Comparison of ENCODE assay signal across 9 cellular contexts in genomic region chr6:52543729-52544324, GRCh38. TPM values are rescaled to one million over a fixed set of nuclear protein-coding genes. Genes with fewer than 3 reads are reported as not detected.
DNase-seq lines count a peak whose midpoint lies in the region; ATAC-seq and TF ChIP-seq lines count a peak whose summit lies in the region.
"Had no signal": no experiment of that assay in that cellular context is flagged by ENCODE, and none has a peak within 500 bp of the region (broad histone marks: within the 10 kb centered on the region; RNA-seq: fewer than 3 reads in every experiment).

No MANE protein-coding gene starts in this region.

- 56 to 82% (median 65%) methylated on average over 7 of the region's 7 CpGs for WGBS in spleen, 5 donors

- H3K4me3 Mint-ChIP-seq in HFFc6, result peak overlapping the region; percentile 82
- H3K4me3 Mint-ChIP-seq in activated CD4-positive, alpha-beta T cell treated with anti-CD3 and anti-CD28 coated beads for 36 hours, result no peak overlapping the region
- no peak overlapping the region for H3K4me3 Mint-ChIP-seq in activated CD8-positive, alpha-beta T cell treated with anti-CD3 and anti-CD28 coated beads, Interleukin-2, amount 10 ng/mL, durations not matched to agents 7 days and 5 days

- no peak for TF ChIP-seq CTCF in HFFc6 (IDR thresholded peaks at IDR 0.05)
- TF ChIP-seq CTCF in ascending aorta (IDR thresholded peaks at IDR 0.05), result no peak
- TF ChIP-seq CTCF in spleen (IDR thresholded peaks at IDR 0.05 in 8 of 11, conservative IDR thresholded peaks at IDR 0.05 in 3 of 11), result no peak

- H3K27ac Mint-ChIP-seq in HFFc6, result peak overlapping the region; percentile 95
- H3K27ac Mint-ChIP-seq in activated CD4-positive, alpha-beta T cell treated with anti-CD3 and anti-CD28 coated beads for 36 hours, result no peak overlapping the region
- H3K27ac Mint-ChIP-seq in activated CD8-positive, alpha-beta T cell treated with anti-CD3 and anti-CD28 coated beads, Interleukin-2, amount 10 ng/mL, durations not matched to agents 7 days and 5 days, result no peak overlapping the region

- H3K27me3 Mint-ChIP-seq in HFFc6 (ENCODE audit: insufficient read depth), result no peaks in the 10 kb centered on the region; the same call in 1 of the 2 replicates
- no peaks in the 10 kb centered on the region for H3K27me3 Mint-ChIP-seq in activated CD4-positive, alpha-beta T cell treated with anti-CD3 and anti-CD28 coated beads for 36 hours
- peaks cover 10% of the 10 kb centered on the region for H3K27me3 Mint-ChIP-seq in activated CD8-positive, alpha-beta T cell treated with anti-CD3 and anti-CD28 coated beads, Interleukin-2, amount 10 ng/mL, durations not matched to agents 7 days and 5 days (ENCODE audit: low read depth)

- H3K27ac ChIP-seq in ascending aorta, result peak overlapping the region; percentile 86 to 87
- peak overlapping the region in 7 of 8 donors; percentile 31 to 74 (median 53) for H3K27ac ChIP-seq in spleen

- H3K9me3 Mint-ChIP-seq in HFFc6, result no peaks in the 10 kb centered on the region
- H3K9me3 Mint-ChIP-seq in activated CD4-positive, alpha-beta T cell treated with anti-CD3 and anti-CD28 coated beads for 36 hours (ENCODE audit: low read depth), result no peaks in the 10 kb centered on the region
- no peaks in the 10 kb centered on the region for H3K9me3 Mint-ChIP-seq in activated CD8-positive, alpha-beta T cell treated with anti-CD3 and anti-CD28 coated beads, Interleukin-2, amount 10 ng/mL, durations not matched to agents 7 days and 5 days (ENCODE audit: insufficient read depth)

- H3K36me3 Mint-ChIP-seq in HFFc6 (ENCODE audit: low read depth), result peaks cover 46% of the 10 kb centered on the region
- no peaks in the 10 kb centered on the region for H3K36me3 Mint-ChIP-seq in activated CD4-positive, alpha-beta T cell treated with anti-CD3 and anti-CD28 coated beads for 36 hours (ENCODE audit: low read depth)
- no peaks in the 10 kb centered on the region for H3K36me3 Mint-ChIP-seq in activated CD8-positive, alpha-beta T cell treated with anti-CD3 and anti-CD28 coated beads, Interleukin-2, amount 10 ng/mL, durations not matched to agents 7 days and 5 days (ENCODE audit: low read depth)

- intact Hi-C loops in ascending aorta (cut with DNase I), result loop anchor here (5.0 kb wide), 1 partner anchor 33 kb away; the partner anchor contains the start of gene TRAM2
- intact Hi-C loops in spleen (cut with DNase I; ENCODE audit: low total_unique reads), result no loop called here
- intact Hi-C loops in activated CD4-positive, alpha-beta T cell treated with anti-CD3 and anti-CD28 coated beads for 36 hours (cut with DNase I, micrococcal nuclease), result no loop called here

- H3K36me3 ChIP-seq in ascending aorta, result no peaks in the 10 kb centered on the region
- H3K36me3 ChIP-seq in spleen, result peaks cover 0 to 7% (median 0%) of the 10 kb centered on the region in 6 donors

- no peaks in the 10 kb centered on the region for H3K27me3 ChIP-seq in ascending aorta
- no peaks in the 10 kb centered on the region for H3K27me3 ChIP-seq in spleen (replicated peaks in 1 of 7)

- POLR2A ChIA-PET in activated CD4-positive, alpha-beta T cell treated with anti-CD3 and anti-CD28 coated beads for 36 hours (lab: Charles Lee), result no interaction called here
- POLR2A ChIA-PET in activated CD8-positive, alpha-beta T cell treated with anti-CD3 and anti-CD28 coated beads, Interleukin-2, amount 10 ng/mL, durations not matched to agents 7 days and 5 days (lab: Charles Lee), result interaction anchor here (0.7 kb wide), 1 partner anchor 11 kb away, joined by 3 read pairs; no protein-coding TSS in a partner anchor

- H3K4me1 Mint-ChIP-seq in HFFc6 (ENCODE audit: low read depth), result peaks cover 100% of the 10 kb centered on the region
- H3K4me1 Mint-ChIP-seq in activated CD4-positive, alpha-beta T cell treated with anti-CD3 and anti-CD28 coated beads for 36 hours, result peaks cover 10% of the 10 kb centered on the region
- H3K4me1 Mint-ChIP-seq in activated CD8-positive, alpha-beta T cell treated with anti-CD3 and anti-CD28 coated beads, Interleukin-2, amount 10 ng/mL, durations not matched to agents 7 days and 5 days (ENCODE audit: low read depth), result peaks cover 3% of the 10 kb centered on the region

- peak overlapping the region in 1 of 2 donors; percentile 13 for H3K4me3 ChIP-seq in ascending aorta
- no peak overlapping the region for H3K4me3 ChIP-seq in spleen

- TF ChIP-seq POLR2A in spleen (IDR thresholded peaks at IDR 0.05), result no peak

- no peak for ATAC-seq in activated CD4-positive, alpha-beta T cell treated with anti-CD3 and anti-CD28 coated beads for 36 hours
- ATAC-seq in activated CD8-positive, alpha-beta T cell treated with anti-CD3 and anti-CD28 coated beads, Interleukin-2, amount 10 ng/mL, durations not matched to agents 7 days and 5 days, result no peak
- no peak for ATAC-seq in HG02623 (IDR thresholded peaks at IDR 0.05; ENCODE audit: unreplicated experiment)

- peak; percentile 55 for DNase-seq in HFFc6
- DNase-seq in ascending aorta (ENCODE audit: low spot score in 2 of 2), result peak in 1 of 2 donors; percentile 60
- peak; percentile 38 for DNase-seq in iPS-NIHi7 (ENCODE audit: extremely low spot score)
- no peak for DNase-seq in spleen
- DNase-seq in activated CD4-positive, alpha-beta T cell treated with anti-CD3 and anti-CD28 coated beads for 36 hours, result no peak
- DNase-seq in activated CD8-positive, alpha-beta T cell treated with anti-CD3 and anti-CD28 coated beads, Interleukin-2, amount 10 ng/mL, durations not matched to agents 7 days and 5 days, result no peak
- no peak for DNase-seq in inferior parietal cortex (ENCODE audit: extremely low spot score)
- DNase-seq: NCI-H187 had no signal

- H3K4me1 ChIP-seq in ascending aorta (peaks cover 24 to 87% of the 10 kb centered on the region in 2 donors), spleen (peaks cover 20 to 94% (median 42%) of the 10 kb centered on the region in 6 donors)

- CTCF ChIA-PET in activated CD4-positive, alpha-beta T cell treated with anti-CD3 and anti-CD28 coated beads for 36 hours (lab: Charles Lee), result interaction anchor here (0.6 to 1.1 kb wide), 2 partner anchors 19 to 106 kb away, joined by 3 read pairs; no protein-coding TSS in a partner anchor
- CTCF ChIA-PET in activated CD8-positive, alpha-beta T cell treated with anti-CD3 and anti-CD28 coated beads, Interleukin-2, amount 10 ng/mL, durations not matched to agents 7 days and 5 days (lab: Charles Lee), result interaction anchor here (0.9 kb wide), 1 partner anchor 8 kb away, joined by 3 read pairs; no protein-coding TSS in a partner anchor

- no peaks in the 10 kb centered on the region for H3K9me3 ChIP-seq in ascending aorta
- no peaks in the 10 kb centered on the region for H3K9me3 ChIP-seq in spleen

RNA-seq across cellular contexts. Expression of gene TRAM2, which starts 33.0 kb away (rescaled TPM):
- total RNA-seq in HFFc6 (2021; fragmentation: NEBNext Ultra II Directional; extraction: Animal tissue kit (Norgen Biotek cat#: 25700)), result 100 to 1,000 TPM; 191 to 235 (median 215) TPM
- total RNA-seq in ascending aorta, result 32.6 TPM
- 10 to 100 TPM; 26.7 to 47.7 (median 40.1) TPM for total RNA-seq in spleen
- polyA plus RNA-seq in spleen, result 1 to 10 TPM; 1.8 to 4.8 (median 2.2) TPM
- 1 to 10 TPM; 3.5 to 3.6 TPM for total RNA-seq in activated CD4-positive, alpha-beta T cell treated with anti-CD3 and anti-CD28 coated beads for 36 hours
- 1 to 10 TPM; 1.4 TPM for total RNA-seq in activated CD8-positive, alpha-beta T cell treated with anti-CD3 and anti-CD28 coated beads, Interleukin-2, amount 10 ng/mL, durations not matched to agents 7 days and 5 days

Comparison
In these comparisons a context has a peak if more than half of its experiments do, and no peak if none do; other contexts are left out.
1. DNase-seq: peak in HFFc6 (single experiment) and iPS-NIHi7 (single experiment); none in spleen (single experiment), activated CD4-positive, alpha-beta T cell treated with anti-CD3 and anti-CD28 coated beads for 36 hours (single experiment), activated CD8-positive, alpha-beta T cell treated with anti-CD3 and anti-CD28 coated beads, Interleukin-2, amount 10 ng/mL, durations not matched to agents 7 days and 5 days (single experiment) and inferior parietal cortex (single experiment).